Comparison of ENCODE assay signal across 8 cellular contexts in genomic region chr5:140244525-140245025, GRCh38. TPM values are rescaled to one million over a fixed set of nuclear protein-coding genes. Genes with fewer than 3 reads are reported as not detected.
A peak's percentile ranks its signal among the peaks of the same experiment; 100 is the strongest.
DNase-seq lines count a peak whose midpoint lies in the region; ATAC-seq and TF ChIP-seq lines count a peak whose summit lies in the region.

No MANE protein-coding gene starts in this region.

- H3K4me2 ChIP-seq in OCI-LY7 (ENCODE audit: low read length) = peak overlapping the region; percentile 55

- no peaks in the 10 kb centered on the region for H3K79me2 ChIP-seq in OCI-LY7 (ENCODE audit: insufficient read depth, low read depth, low read length)

- H3K4me3 ChIP-seq in AG09309 (ENCODE audit: control insufficient read depth, low read depth, low read length) = no peak overlapping the region
- H3K4me3 ChIP-seq in OCI-LY7 (ENCODE audit: low read depth, low read length, poor library complexity, severe bottlenecking) = peak overlapping the region; percentile 46
- no peak overlapping the region for H3K4me3 ChIP-seq in epithelial cell of proximal tubule (ENCODE audit: low read depth, low read length)

- peaks cover 12 to 25% (median 20%) of the 10 kb centered on the region in 4 donors for H3K4me1 Mint-ChIP-seq in naive thymus-derived CD8-positive, alpha-beta T cell

- CTCF ChIA-PET in OCI-LY7 (lab: Charles Lee; ENCODE audit: unreplicated experiment) = interaction anchor here (0.5 to 7.1 kb wide), 9 partner anchors 20 to 449 kb away, joined by 3 to 99 read pairs (median 7); partner anchors contain the start of gene HBEGF

- no peak overlapping the region for H2AFZ ChIP-seq in OCI-LY7 (ENCODE audit: low read length)

- peaks cover 0 to 16% (median 0%) of the 10 kb centered on the region in 3 donors for H3K36me3 Mint-ChIP-seq in naive thymus-derived CD8-positive, alpha-beta T cell

- H3K36me3 ChIP-seq in OCI-LY7 (ENCODE audit: insufficient read depth, low read length) = peaks cover 22% of the 10 kb centered on the region

- H3K27ac Mint-ChIP-seq in naive thymus-derived CD8-positive, alpha-beta T cell = peak overlapping the region in 7 of 10 donors; percentile 29 to 82 (median 51)

- H3K4me3 Mint-ChIP-seq in naive thymus-derived CD8-positive, alpha-beta T cell = peak overlapping the region in 3 of 10 donors; percentile 6 to 34 (median 30)

- DNase-seq in AG09309 (ENCODE audit: low read depth) (peak; percentile 67), HPDE6-E6E7 (ENCODE audit: extremely low spot score) (peak; percentile 65), OCI-LY7 (ENCODE audit: low spot score) (peak; percentile 89), activated T-cell treated with anti-CD3 and anti-CD28 coated beads for 4 hours (peak; percentile 63), epithelial cell of proximal tubule (ENCODE audit: low read depth) (no peak)
- DNase-seq in naive thymus-derived CD8-positive, alpha-beta T cell = peak; percentile 56 to 86 (median 70)
- DNase-seq in stimulated activated CD8-positive, alpha-beta memory T cell treated with anti-CD3 and anti-CD28 coated beads, Interleukin-7, amount 100 ng/mL, for 24 hours (ENCODE audit: low read depth) = peak; percentile 56

- peak; percentile 60 for ATAC-seq in GM18907 (IDR thresholded peaks at IDR 0.05; ENCODE audit: unreplicated experiment)
- peak; percentile 71 to 78 for ATAC-seq in naive thymus-derived CD8-positive, alpha-beta T cell

- no peaks in the 10 kb centered on the region for H3K9me3 ChIP-seq in OCI-LY7 (ENCODE audit: low read length)

- H3K27ac ChIP-seq in OCI-LY7 (ENCODE audit: low read depth, low read length, poor library complexity, severe bottlenecking) = peak overlapping the region; percentile 70

- H4K20me1 ChIP-seq in OCI-LY7 (ENCODE audit: insufficient read depth, low read length) = no peaks in the 10 kb centered on the region

- intact Hi-C loops in OCI-LY7 (cut with micrococcal nuclease; ENCODE audit: unreplicated experiment) = loop anchor here (1.0 to 10.0 kb wide), 7 partner anchors 22 to 390 kb away; partner anchors contain the start of genes CD14, HBEGF, SRA1 and TMCO6

- TF ChIP-seq CTCF in AG09309 (IDR thresholded peaks at IDR 0.05; ENCODE audit: control insufficient read depth, insufficient read depth, low read depth, low read length, missing control alignments) (peak; percentile 89), OCI-LY7 (conservative IDR thresholded peaks at IDR 0.05; ENCODE audit: low read length) (peak; percentile 87), epithelial cell of proximal tubule (conservative IDR thresholded peaks at IDR 0.05; ENCODE audit: low read depth, low read length) (peak; percentile 79)

- H3K4me1 ChIP-seq in OCI-LY7 (ENCODE audit: insufficient read depth, low read length, poor library complexity, severe bottlenecking) = peaks cover 45% of the 10 kb centered on the region

- no peaks in the 10 kb centered on the region for H3K9me3 Mint-ChIP-seq in naive thymus-derived CD8-positive, alpha-beta T cell

- H3K9me2 ChIP-seq in OCI-LY7 (ENCODE audit: insufficient read depth, low read length) = no peaks in the 10 kb centered on the region

- POLR2A ChIA-PET in OCI-LY7 (lab: Charles Lee) = interaction anchor here (0.7 to 5.6 kb wide), 12 partner anchors 15 to 116 kb away, joined by 3 to 58 read pairs (median 6); partner anchors contain the start of genes HBEGF and SLC4A9
- POLR2A ChIA-PET in naive thymus-derived CD8-positive, alpha-beta T cell (lab: Charles Lee) = no interaction called here

- no peaks in the 10 kb centered on the region for H3K27me3 Mint-ChIP-seq in naive thymus-derived CD8-positive, alpha-beta T cell

- no TSS peak for BruUV-seq in OCI-LY7 (replicated peaks; lab: Mats Ljungman, UMichigan)

RNA-seq across cellular contexts. Expression of gene PFDN1, which starts 58.3 kb away (rescaled TPM):
- total RNA-seq in OCI-LY7 (2014; rRNA removed; shearing (Covaris generic)) = 36.6 and 51.3 TPM in 2 replicates
- 73.9 and 82.1 TPM in 2 replicates for total RNA-seq in OCI-LY7 (2022)
- total RNA-seq in epithelial cell of proximal tubule = 159 and 173 TPM in 2 replicates
- 10 to 100 TPM; 24.8 to 30.0 TPM for total RNA-seq in naive thymus-derived CD8-positive, alpha-beta T cell
- polyA plus RNA-seq in naive thymus-derived CD8-positive, alpha-beta T cell = 100 to 1,000 TPM; 120 to 132 (median 129) TPM
